Comparison of ENCODE assay signal across 8 cellular contexts in genomic region chr5:129905467-129906176, GRCh38. TPM values are rescaled to one million over a fixed set of nuclear protein-coding genes. Genes with fewer than 3 reads are reported as not detected.
DNase-seq lines count a peak whose midpoint lies in the region; ATAC-seq and TF ChIP-seq lines count a peak whose summit lies in the region.

No MANE protein-coding gene starts in this region.

- H3K4me1 ChIP-seq in IMR-90 (ENCODE audit: control insufficient read depth, insufficient read depth, low read length) = peaks cover 5% of the 10 kb centered on the region
- peaks cover 6 to 18% of the 10 kb centered on the region in 2 donors for H3K4me1 ChIP-seq in thoracic aorta (ENCODE audit: control insufficient read depth in 1 of 2, low read depth in 2 of 2)

- peak overlapping the region; percentile 80 for H3K4me2 ChIP-seq in IMR-90 (ENCODE audit: low read depth, low read length)

- H3K23ac ChIP-seq in IMR-90 (ENCODE audit: low read depth, low read length) = peak overlapping the region; percentile 48

- H4K20me1 ChIP-seq in IMR-90 (ENCODE audit: insufficient read depth, low read length) = no peaks in the 10 kb centered on the region

- no peak overlapping the region for H2AK9ac ChIP-seq in IMR-90 (replicated peaks; ENCODE audit: low read depth, low read length, poor library complexity)

- H3K14ac ChIP-seq in IMR-90 (replicated peaks; ENCODE audit: low read depth, low read length) = no peak overlapping the region

- ATAC-seq in IMR-90 (ENCODE audit: low read depth) (no peak), thoracic aorta (ENCODE audit: insufficient number of reproducible peaks, low FRiP score, low read depth) (peak; percentile 6), HG03025 (IDR thresholded peaks at IDR 0.05; ENCODE audit: low FRiP score, unreplicated experiment) (no peak)

- peak overlapping the region; percentile 63 for H3K27ac Mint-ChIP-seq in chondrocyte (ENCODE audit: unreplicated experiment)

- H2BK20ac ChIP-seq in IMR-90 (ENCODE audit: low read depth, low read length) = no peak overlapping the region

- no peaks in the 10 kb centered on the region for H3K9me3 Mint-ChIP-seq in chondrocyte (ENCODE audit: low read depth)

- no peaks in the 10 kb centered on the region for H3K36me3 ChIP-seq in BJ (ENCODE audit: control insufficient read depth, insufficient read depth, low read length)
- H3K36me3 ChIP-seq in IMR-90 (ENCODE audit: control insufficient read depth, insufficient read depth, low read length) = no peaks in the 10 kb centered on the region
- H3K36me3 ChIP-seq in thoracic aorta = no peaks in the 10 kb centered on the region

- H3K79me1 ChIP-seq in IMR-90 (ENCODE audit: low read depth in 1 of 2, low read length in 2 of 2) = no peaks in the 10 kb centered on the region

- CTCF ChIA-PET in BJ (lab: Yijun Ruan, JAX) (interaction anchor here (1.0 kb wide), 1 partner anchor 9 kb away, joined by 5 read pairs; no protein-coding TSS in a partner anchor), IMR-90 (lab: Yijun Ruan, JAX) (no interaction called here)

- no peak overlapping the region for H3K18ac ChIP-seq in IMR-90 (ENCODE audit: low read depth, low read length)

- H3K36me3 Mint-ChIP-seq in chondrocyte (ENCODE audit: low read depth) = no peaks in the 10 kb centered on the region

- no peaks in the 10 kb centered on the region for H3K9me3 ChIP-seq in IMR-90 (ENCODE audit: control insufficient read depth, insufficient read depth, low read length)
- H3K9me3 ChIP-seq in thoracic aorta = no peaks in the 10 kb centered on the region

- H3K27ac ChIP-seq in IMR-90 (ENCODE audit: insufficient read depth, low read length) (no peak overlapping the region), thoracic aorta (peak overlapping the region; percentile 77 to 97)

- intact Hi-C loops in IMR-90 (cut with micrococcal nuclease) (no loop called here), lower leg skin (cut with DNase I; ENCODE audit: low total_unique reads) (no loop called here)

- dilution Hi-C loops in IMR-90 (cut with HindIII; ENCODE audit: low sequenced_read_pairs, unreplicated experiment) = no loop called here

- no peak overlapping the region for H2BK5ac ChIP-seq in IMR-90 (ENCODE audit: low read depth, low read length, poor library complexity, severe bottlenecking)

- H3K4me3 Mint-ChIP-seq in chondrocyte (ENCODE audit: unreplicated experiment) = peak overlapping the region; percentile 94

- no peak overlapping the region for H2BK120ac ChIP-seq in IMR-90 (ENCODE audit: low read depth, low read length)

- H3K9me1 ChIP-seq in IMR-90 (ENCODE audit: insufficient read depth, low read length) = no peaks in the 10 kb centered on the region

- H3K4ac ChIP-seq in IMR-90 (ENCODE audit: low read depth, low read length) = no peak overlapping the region; the same call in 1 of the 2 replicates

- POLR2A ChIA-PET in BJ (lab: Charles Lee) (no interaction called here), IMR-90 (lab: Charles Lee; ENCODE audit: unreplicated experiment) (interaction anchor here (0.6 kb wide), 1 partner anchor 1382 kb away, joined by 7 read pairs; no protein-coding TSS in a partner anchor)

- no peak for TF ChIP-seq CTCF in BJ (IDR thresholded peaks at IDR 0.05; ENCODE audit: insufficient read depth, low read depth, low read length)
- TF ChIP-seq CTCF in IMR-90 (conservative IDR thresholded peaks at IDR 0.05; ENCODE audit: low read depth, low read length) = no peak
- no peak for TF ChIP-seq CTCF in chondrocyte (IDR thresholded peaks at IDR 0.05)
- no peak for TF ChIP-seq CTCF in lower leg skin (IDR thresholded peaks at IDR 0.05)
- TF ChIP-seq CTCF in thoracic aorta (IDR thresholded peaks at IDR 0.05) = no peak

- no TSS peak for BruUV-seq in IMR-90 (replicated peaks; lab: Mats Ljungman, UMichigan)

- H3K27me3 ChIP-seq in BJ (ENCODE audit: control insufficient read depth, insufficient read depth, low read length) = peaks cover 4% of the 10 kb centered on the region
- H3K27me3 ChIP-seq in IMR-90 (ENCODE audit: control insufficient read depth, insufficient read depth, low read length) = peaks cover 12% of the 10 kb centered on the region; the same call in 1 of the 2 replicates
- no peaks in the 10 kb centered on the region for H3K27me3 ChIP-seq in thoracic aorta (replicated peaks; ENCODE audit: insufficient read depth)

- no peak overlapping the region for H3K9ac ChIP-seq in IMR-90 (ENCODE audit: low read depth, low read length)

- H4K8ac ChIP-seq in IMR-90 (ENCODE audit: low read depth in 2 of 2, low read length in 2 of 2) = no peak overlapping the region

- H3K56ac ChIP-seq in IMR-90 (ENCODE audit: extremely low read depth, insufficient read depth, low read length) = no peak overlapping the region

- 1% methylated on average over 20 of the region's 39 CpGs; no CpG with 5 or more reads in 1 of the 2 experiments for WGBS in IMR-90 (ENCODE audit: extremely low coverage in 2 of 2, insufficient read length in 1 of 2), 2 experiments
- WGBS in lower leg skin, 2 donors = 1% methylated on average over 33 to 39 of the region's 39 CpGs

- H2BK15ac ChIP-seq in IMR-90 (ENCODE audit: low read depth, low read length) = no peak overlapping the region

- peak overlapping the region; percentile 89 for H2AFZ ChIP-seq in IMR-90 (replicated peaks; ENCODE audit: low read length, poor library complexity)

- H3K4me1 Mint-ChIP-seq in chondrocyte (ENCODE audit: low read depth) = peaks cover 29% of the 10 kb centered on the region

- H3K27me3 Mint-ChIP-seq in chondrocyte (ENCODE audit: low read depth) = no peaks in the 10 kb centered on the region

- in situ Hi-C loops in IMR-90 (cut with MboI; ENCODE audit: low sequenced_read_pairs) = loop anchor here (25.0 kb wide), 1 partner anchor 1507 kb away; no protein-coding TSS in a partner anchor

- DNase-seq in BJ (ENCODE audit: low read depth) = no peak
- DNase-seq in IMR-90 = peak; percentile 3
- DNase-seq in chondrocyte (ENCODE audit: low spot score) = peak; percentile 89
- peak in 1 of 2 donors; percentile 79 for DNase-seq in lower leg skin (ENCODE audit: low spot score in 2 of 2)
- no peak for DNase-seq in thoracic aorta (ENCODE audit: low spot score)
- DNase-seq in SIG-M5 (lab: John Stamatoyannopoulos, UW) = no peak
- DNase-seq in foreskin melanocyte = no peak

- H4K91ac ChIP-seq in IMR-90 (ENCODE audit: insufficient read depth, low read depth, low read length) = no peak overlapping the region

- no peak for TF ChIP-seq POLR2A in IMR-90 (IDR thresholded peaks at IDR 0.05; ENCODE audit: low read depth, low read length)
- TF ChIP-seq POLR2A in lower leg skin (IDR thresholded peaks at IDR 0.05) = no peak

- no peak overlapping the region for H4K5ac ChIP-seq in IMR-90 (ENCODE audit: low read depth, low read length)

- H3K4me3 ChIP-seq in BJ (ENCODE audit: low read depth, low read length) (peak overlapping the region; percentile 58), IMR-90 (ENCODE audit: insufficient read depth, low read depth, low read length) (peak overlapping the region; percentile 90), lower leg skin (ENCODE audit: low read depth, poor library complexity, severe bottlenecking) (peak overlapping the region; percentile 53), thoracic aorta (peak overlapping the region; percentile 84)

- TF ChIP-seq RAD21 in IMR-90 (IDR thresholded peaks at IDR 0.05; ENCODE audit: low read length) = no peak

- H2AK5ac ChIP-seq in IMR-90 (ENCODE audit: low read depth, low read length) = no peak overlapping the region

TF ChIP-seq in IMR-90, 13 proteins besides CTCF, POLR2A, EP300 and RAD21:
- no peak for TF ChIP-seq MAFK (IDR thresholded peaks at IDR 0.05; ENCODE audit: low read depth, low read length)
- TF ChIP-seq MXI1 (IDR thresholded peaks at IDR 0.05; ENCODE audit: borderline replicate concordance, low read depth, low read length) = no peak
- no peak for TF ChIP-seq SMC3 (IDR thresholded peaks at IDR 0.05; ENCODE audit: low read depth, low read length)
- TF ChIP-seq RFX5 (IDR thresholded peaks at IDR 0.05; ENCODE audit: low read depth, low read length) = no peak
- TF ChIP-seq CHD1 (IDR thresholded peaks at IDR 0.05; ENCODE audit: low read depth, low read length) = no peak
- TF ChIP-seq ELK1 (IDR thresholded peaks at IDR 0.05; ENCODE audit: borderline replicate concordance, low read depth, low read length) = no peak
- TF ChIP-seq CEBPB (IDR thresholded peaks at IDR 0.05; ENCODE audit: low read depth, low read length) = no peak
- TF ChIP-seq USF2 (IDR thresholded peaks at IDR 0.05; ENCODE audit: low read depth, low read length) = no peak
- no peak for TF ChIP-seq FOS (IDR thresholded peaks at IDR 0.05; ENCODE audit: low read depth, low read length)
- TF ChIP-seq RCOR1 (IDR thresholded peaks at IDR 0.05; ENCODE audit: insufficient replicate concordance, low read length) = no peak
- no peak for TF ChIP-seq MAZ (IDR thresholded peaks at IDR 0.05; ENCODE audit: borderline replicate concordance, low read depth, low read length)
- no peak for TF ChIP-seq BHLHE40 (IDR thresholded peaks at IDR 0.05; ENCODE audit: low read depth, low read length)
- TF ChIP-seq NFE2L2 (IDR thresholded peaks at IDR 0.05; ENCODE audit: low read depth, low read length) = no peak

RNA-seq across cellular contexts. Expression of gene CHSY3, which starts 1.4 kb away (rescaled TPM):
- 0.91 and 1.2 TPM in 2 replicates for polyA plus RNA-seq in BJ (2011; rRNA removed)
- polyA minus RNA-seq in BJ (2011; rRNA and poly(A)+ RNA removed) = 0.71 and 1.2 TPM in 2 replicates
- total RNA-seq in IMR-90 (2012; rRNA removed) = 1.3 and 1.4 TPM in 2 replicates
- polyA plus RNA-seq in IMR-90 (2012; rRNA removed) = 0.46 and 0.62 TPM in 2 replicates
- 0.27 and 0.31 TPM in 2 replicates for polyA plus RNA-seq in IMR-90 (2012; cell fraction: cytosol; rRNA removed)
- 0.21 and 0.29 TPM in 2 replicates for polyA plus RNA-seq in IMR-90 (2012; cell fraction: nucleus; rRNA removed; ENCODE audit: low replicate concordance)
- total RNA-seq in chondrocyte = 18.1 to 44.6 TPM (median 19.7 TPM) in 3 replicates
- total RNA-seq in lower leg skin = 1 to 10 TPM in 3 of 4 donors, under 1 TPM in 1; 0.84 to 4.3 (median 2.6) TPM
- 10 to 100 TPM; 24.3 to 28.3 TPM for total RNA-seq in thoracic aorta

Comparison
In these comparisons a context has a peak if more than half of its experiments do, and no peak if none do; other contexts are left out.
1. DNase-seq: peak in IMR-90 (single experiment) and chondrocyte (single experiment); none in BJ (single experiment), thoracic aorta (single experiment), SIG-M5 (single experiment) and foreskin melanocyte (single experiment).
2. Peak in every context shown above with its lines, with median percentiles within 50 percentile points of each other: H3K4me3 ChIP-seq.